ENCODE assay signal across 21 cellular contexts in the genomic region with DNA sequence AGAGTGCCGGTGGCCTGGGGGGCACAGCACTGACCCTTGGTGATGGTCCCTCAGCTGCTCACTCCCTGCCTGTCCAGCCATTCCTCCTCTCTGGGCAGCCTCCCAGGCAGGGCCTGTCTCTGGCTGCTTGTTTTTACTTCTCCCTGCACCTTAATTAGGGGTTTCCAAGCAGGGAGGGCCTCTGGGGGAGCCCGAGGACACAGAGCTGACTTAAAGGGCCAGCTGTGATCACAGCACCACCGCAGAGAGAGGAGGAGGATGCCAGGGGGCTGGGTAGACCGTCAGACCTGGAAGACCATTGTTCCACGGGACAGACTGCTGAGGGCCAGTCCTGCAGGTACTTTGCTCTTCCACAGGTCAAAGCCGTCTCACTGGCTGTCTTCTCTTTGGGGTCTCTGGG. TPM values are rescaled to one million over a fixed set of nuclear protein-coding genes. Genes with fewer than 3 reads are reported as not detected.
DNase-seq lines count a peak whose midpoint lies in the region; ATAC-seq and TF ChIP-seq lines count a peak whose summit lies in the region.
"Had no signal": no experiment of that assay in that cellular context is flagged by ENCODE, and none has a peak within 500 bp of the region (broad histone marks: within the 10 kb centered on the region; RNA-seq: fewer than 3 reads in every experiment).

No MANE protein-coding gene starts in this region.

- peak overlapping the region; percentile 76 for H2AK5ac ChIP-seq in neuronal stem cell (ENCODE audit: low read depth, low read length)

- no peaks in the 10 kb centered on the region for H3K36me3 Mint-ChIP-seq in IgD-negative memory B cell

- H3K9ac ChIP-seq in neuronal stem cell (ENCODE audit: low read depth, low read length, poor library complexity): peak overlapping the region; percentile 38

- TF ChIP-seq CTCF in choroid plexus epithelial cell (conservative IDR thresholded peaks at IDR 0.05; ENCODE audit: low read depth, low read length): peak; percentile 13

- peak overlapping the region; percentile 34 for H2BK12ac ChIP-seq in neuronal stem cell (ENCODE audit: low read length)

- peak overlapping the region; percentile 95 for H2BK15ac ChIP-seq in neuronal stem cell (ENCODE audit: low read length)

- H3K27ac Mint-ChIP-seq in IgD-negative memory B cell: peak overlapping the region in 1 of 3 donors; percentile 86
- H3K27ac Mint-ChIP-seq: activated T-helper 2 cell treated with anti-CD3 and anti-CD28 coated beads, Interferon-gamma antibody, Interleukin-2, Interleukin-4, amounts not matched to agents 10 μg/mL and 5 μg/mL and 100 μg/mL, durations not matched to agents 14 hours and 24 hours and 36 hours; memory B cell had no signal

- H4K91ac ChIP-seq in neuronal stem cell (ENCODE audit: low read depth, low read length, poor library complexity): no peak overlapping the region

- peak overlapping the region in 3 of 4 donors; percentile 22 to 93 (median 28) for H3K4me3 Mint-ChIP-seq in IgD-negative memory B cell
- H3K4me3 Mint-ChIP-seq: memory B cell had no signal

- no peaks in the 10 kb centered on the region for H3K36me3 ChIP-seq in neuronal stem cell (replicated peaks in 1 of 2; ENCODE audit: control insufficient read depth in 2 of 2, insufficient read depth in 2 of 2, low read length in 2 of 2)
- H3K36me3 ChIP-seq: cardiac muscle cell had no signal

- H3K27ac ChIP-seq in neuronal stem cell (replicated peaks; ENCODE audit: low read length): no peak overlapping the region
- H3K27ac ChIP-seq: 22Rv1, C4-2B, cardiac muscle cell, heart left ventricle, thyroid gland, VCaP had no signal

- no peak overlapping the region for H4K8ac ChIP-seq in neuronal stem cell (ENCODE audit: low read depth, low read length)

- H3K9me3 ChIP-seq in neuronal stem cell (replicated peaks in 1 of 2; ENCODE audit: control insufficient read depth in 2 of 2, insufficient read depth in 1 of 2, low read depth in 1 of 2, low read length in 2 of 2): peaks cover 3 to 4% of the 10 kb centered on the region in 2 donors
- H3K9me3 ChIP-seq: heart left ventricle, thyroid gland had no signal

- ATAC-seq in left ventricle myocardium superior: no peak
- ATAC-seq: HCT116, heart left ventricle had no signal

- H2BK120ac ChIP-seq in neuronal stem cell (ENCODE audit: low read depth, low read length): peak overlapping the region; percentile 55

- intact Hi-C loops in left ventricle myocardium superior (cut with micrococcal nuclease): no loop called here

- no peak overlapping the region for H2BK5ac ChIP-seq in neuronal stem cell (ENCODE audit: low read length)

- peaks cover 11 to 21% (median 20%) of the 10 kb centered on the region in 3 donors for H3K4me1 Mint-ChIP-seq in IgD-negative memory B cell

- H3K4ac ChIP-seq in neuronal stem cell (ENCODE audit: low read length): no peak overlapping the region

- no peak overlapping the region for H3K4me2 ChIP-seq in neuronal stem cell (ENCODE audit: insufficient read depth, low read length, poor library complexity, severe bottlenecking)

- no peak overlapping the region for H3K23ac ChIP-seq in neuronal stem cell (ENCODE audit: low read depth, low read length, poor library complexity)

- peak overlapping the region; percentile 80 for H2AFZ ChIP-seq in neuronal stem cell (ENCODE audit: low read length)

- peaks cover 10 to 11% of the 10 kb centered on the region in 2 donors for H3K4me1 ChIP-seq in neuronal stem cell (ENCODE audit: control insufficient read depth in 2 of 2, insufficient read depth in 1 of 2, low read depth in 1 of 2, low read length in 2 of 2)

- no CpG with 5 or more reads among the region's 6 CpGs for WGBS in neuronal stem cell (ENCODE audit: extremely low coverage in 2 of 2, insufficient read length in 2 of 2, insufficient replicate concordance in 1 of 2), 2 donors

- H3K27me3 Mint-ChIP-seq in IgD-negative memory B cell: peaks cover 28% of the 10 kb centered on the region

- H3K79me1 ChIP-seq in neuronal stem cell (ENCODE audit: low read depth, low read length): peaks cover 6% of the 10 kb centered on the region

- peaks cover 8 to 56% (median 47%) of the 10 kb centered on the region in 3 experiments for H3K27me3 ChIP-seq in neuronal stem cell (ENCODE audit: control insufficient read depth in 3 of 3, insufficient read depth in 3 of 3, low read depth in 1 of 3, low read length in 3 of 3)

- DNase-seq in DMS 273 (lab: John Stamatoyannopoulos, UW; ENCODE audit: unreplicated experiment) (peak; percentile 45), DMS 273 treated with DMSO at 0.1 percent for 48 hours (lab: John Stamatoyannopoulos, UW) (no peak), choroid plexus epithelial cell (ENCODE audit: low read depth) (no peak), neuronal stem cell (ENCODE audit: low spot score) (no peak), cerebellar cortex (ENCODE audit: low spot score) (no peak), left ventricle myocardium superior (no peak), AG08396 (ENCODE audit: low spot score) (no peak)
- DNase-seq: DMS79 treated with DMSO at 0.1 percent for 48 hours; effector CD8-positive, alpha-beta T cell; heart left ventricle; NCI-H345; thyroid gland had no signal

- H3K4me3 ChIP-seq in choroid plexus epithelial cell (ENCODE audit: low read depth, low read length) (no peak overlapping the region), neuronal stem cell (ENCODE audit: low read length in 2 of 2) (no peak overlapping the region)
- H3K4me3 ChIP-seq: cardiac muscle cell, thyroid gland had no signal

- no peaks in the 10 kb centered on the region for H3K9me3 Mint-ChIP-seq in IgD-negative memory B cell
- H3K9me3 Mint-ChIP-seq: activated T-helper 2 cell treated with anti-CD3 and anti-CD28 coated beads, Interferon-gamma antibody, Interleukin-2, Interleukin-4, amounts not matched to agents 10 μg/mL and 5 μg/mL and 100 μg/mL, durations not matched to agents 14 hours and 24 hours and 36 hours; memory B cell had no signal

- H3K18ac ChIP-seq in neuronal stem cell (ENCODE audit: low read length): peak overlapping the region; percentile 27

- H3K14ac ChIP-seq in neuronal stem cell (ENCODE audit: low read length): no peak overlapping the region

RNA-seq across cellular contexts. Expression of a gene that starts 1.2 kb away (rescaled TPM):
- 34.4 TPM for polyA plus RNA-seq in IgD-negative memory B cell
- polyA plus RNA-seq in neuronal stem cell (2013, experiment 1 of 2): 19.6 TPM
- 18.0 TPM for polyA plus RNA-seq in neuronal stem cell (2013, experiment 2 of 2)
- total RNA-seq in left ventricle myocardium superior: 28.9 TPM

RNA-seq across cellular contexts. Expression of a gene that starts 3.6 kb away (rescaled TPM):
- polyA plus RNA-seq in IgD-negative memory B cell: 0.44 TPM
- polyA plus RNA-seq in neuronal stem cell (2013, experiment 1 of 2): 4.0 TPM
- 3.9 TPM for polyA plus RNA-seq in neuronal stem cell (2013, experiment 2 of 2)
- 1.9 TPM for total RNA-seq in left ventricle myocardium superior
- total RNA-seq: HT-29 had no signal

RNA-seq across cellular contexts. Expression of a gene that starts 13.1 kb away (rescaled TPM):
- polyA plus RNA-seq in IgD-negative memory B cell: 62.5 TPM
- 13.9 TPM for polyA plus RNA-seq in neuronal stem cell (2013, experiment 1 of 2)
- polyA plus RNA-seq in neuronal stem cell (2013, experiment 2 of 2): 14.2 TPM
- total RNA-seq in left ventricle myocardium superior: 14.4 TPM

RNA-seq across cellular contexts. Expression of a gene that starts 26.2 kb away (rescaled TPM):
- 0.88 TPM for polyA plus RNA-seq in IgD-negative memory B cell
- 0.08 TPM for polyA plus RNA-seq in neuronal stem cell (2013, experiment 1 of 2)
- 0.04 TPM for polyA plus RNA-seq in neuronal stem cell (2013, experiment 2 of 2)
- total RNA-seq in left ventricle myocardium superior: 19.0 TPM
